In the genomic region with DNA sequence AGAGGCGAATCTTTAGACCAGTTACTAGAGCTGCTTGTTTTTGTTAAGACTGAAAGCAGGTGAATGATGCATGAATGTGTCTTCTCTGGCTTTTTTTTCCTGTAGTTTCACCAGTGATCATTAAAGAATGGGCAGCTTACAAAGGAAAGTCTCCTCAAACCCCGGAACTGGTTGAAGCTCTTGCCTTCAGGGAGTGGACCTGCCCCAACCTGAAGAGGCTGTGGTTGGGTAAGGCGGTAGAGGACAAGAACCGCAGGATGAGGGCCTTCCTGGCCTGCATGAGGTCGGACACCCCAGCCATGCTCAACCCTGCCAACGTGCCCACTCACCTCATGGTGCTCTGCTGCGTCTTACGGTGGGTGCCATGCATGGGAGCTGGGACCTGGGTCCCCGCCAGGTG, we compare ENCODE assay signal across 38 cellular contexts.
"Had no signal": no experiment of that assay in that cellular context is flagged by ENCODE, and none has a peak within 500 bp of the region (broad histone marks: within the 10 kb centered on the region; RNA-seq: fewer than 3 reads in every experiment).

No MANE protein-coding gene starts in this region.

- ATAC-seq: activated CD4-positive, alpha-beta T cell treated with anti-CD3 and anti-CD28 coated beads for 36 hours; activated CD4-positive, CD25-positive, alpha-beta regulatory T cell treated with anti-CD3 and anti-CD28 coated beads, Interleukin-2, amount 50 U/mL, for 24 hours; activated CD8-positive, alpha-beta memory T cell treated with anti-CD3 and anti-CD28 coated beads, Interleukin-2, amount 10 ng/mL, durations not matched to agents 7 days and 5 days; activated naive CD8-positive, alpha-beta T cell treated with anti-CD3 and anti-CD28 coated beads, Interleukin-2, amount 50 U/mL, for 24 hours; PC-3; WTC11 had no signal

- H3K9me3 ChIP-seq: Peyer's patch, SJSA1, SK-N-SH had no signal

- H3K4me1 ChIP-seq: SJSA1 had no signal

- H3K27ac Mint-ChIP-seq: activated CD4-positive, alpha-beta T cell treated with anti-CD3 and anti-CD28 coated beads for 36 hours; activated CD4-positive, alpha-beta T cell treated with anti-CD3 and anti-CD28 coated beads, Interleukin-2, amount 10 ng/mL, durations not matched to agents 7 days and 5 days; activated CD8-positive, alpha-beta memory T cell treated with anti-CD3 and anti-CD28 coated beads, Interleukin-2, amount 10 ng/mL, durations not matched to agents 7 days and 5 days; activated naive CD4-positive, alpha-beta T cell treated with anti-CD3 and anti-CD28 coated beads, Interleukin-2, amount 10 ng/mL, durations not matched to agents 7 days and 5 days; activated naive CD8-positive, alpha-beta T cell; activated T-helper 2 cell treated with anti-CD3 and anti-CD28 coated beads, Interferon-gamma antibody, Interleukin-2, Interleukin-4, amounts not matched to agents 10 μg/mL and 5 μg/mL and 100 μg/mL, durations not matched to agents 14 hours and 24 hours and 36 hours; T-helper 1 cell treated with Interleukin-12 subunit alpha and Interleukin-12 subunit beta and Interleukin-4 antibody, amounts not matched to agents 30 μg/mL and 1 μg/mL, for 36 hours had no signal

- H3K4me3 Mint-ChIP-seq: activated CD4-positive, alpha-beta T cell treated with anti-CD3 and anti-CD28 coated beads for 36 hours; activated CD4-positive, alpha-beta T cell treated with anti-CD3 and anti-CD28 coated beads, Interleukin-2, amount 10 ng/mL, durations not matched to agents 7 days and 5 days; activated CD8-positive, alpha-beta memory T cell treated with anti-CD3 and anti-CD28 coated beads, Interleukin-2, amount 10 ng/mL, durations not matched to agents 7 days and 5 days; activated naive CD4-positive, alpha-beta T cell treated with anti-CD3 and anti-CD28 coated beads, Interleukin-2, amount 10 ng/mL, durations not matched to agents 7 days and 5 days; activated naive CD8-positive, alpha-beta T cell; activated naive CD8-positive, alpha-beta T cell treated with anti-CD3 and anti-CD28 coated beads, Interleukin-2, amount 50 U/mL, for 24 hours; brain; T-helper 1 cell treated with Interleukin-12 subunit alpha and Interleukin-12 subunit beta and Interleukin-4 antibody, amounts not matched to agents 30 μg/mL and 1 μg/mL, for 36 hours; T-helper 2 cell treated with Interferon-gamma antibody and Interleukin-4, amounts not matched to agents 5 μg/mL and 100 μg/mL, for 36 hours; WTC11 had no signal

- H3K27ac ChIP-seq: Peyer's patch, SJSA1 had no signal

- H3K9me3 Mint-ChIP-seq: activated CD4-positive, alpha-beta T cell treated with anti-CD3 and anti-CD28 coated beads, Interleukin-2, amount 10 ng/mL, durations not matched to agents 7 days and 5 days; activated naive CD4-positive, alpha-beta T cell treated with anti-CD3 and anti-CD28 coated beads, Interleukin-2, amount 10 ng/mL, durations not matched to agents 7 days and 5 days; activated naive CD8-positive, alpha-beta T cell treated with anti-CD3 and anti-CD28 coated beads, Interleukin-2, amount 50 U/mL, for 24 hours; activated T-helper 2 cell treated with anti-CD3 and anti-CD28 coated beads, Interferon-gamma antibody, Interleukin-2, Interleukin-4, amounts not matched to agents 10 μg/mL and 5 μg/mL and 100 μg/mL, durations not matched to agents 14 hours and 24 hours and 36 hours; brain; T-helper 1 cell treated with Interleukin-12 subunit alpha and Interleukin-12 subunit beta and Interleukin-4 antibody, amounts not matched to agents 30 μg/mL and 1 μg/mL, for 36 hours; T-helper 2 cell treated with Interferon-gamma antibody and Interleukin-4, amounts not matched to agents 5 μg/mL and 100 μg/mL, for 36 hours; WTC11 had no signal

- FAIRE-seq: bronchial epithelial cell had no signal

- H3K27me3 ChIP-seq: Peyer's patch, SJSA1 had no signal

- DNase-seq: activated CD4-positive, alpha-beta T cell treated with anti-CD3 and anti-CD28 coated beads for 36 hours; activated CD4-positive, alpha-beta T cell treated with anti-CD3 and anti-CD28 coated beads, Interleukin-2, amount 10 ng/mL, durations not matched to agents 7 days and 5 days; activated CD4-positive, alpha-beta T cell treated with anti-CD3 and anti-CD28 coated beads, Interleukin-2, amount 50 U/mL, for 48 hours; activated CD8-positive, alpha-beta memory T cell treated with anti-CD3 and anti-CD28 coated beads for 24 hours; activated CD8-positive, alpha-beta memory T cell treated with anti-CD3 and anti-CD28 coated beads, Interleukin-2, amount 10 ng/mL, durations not matched to agents 7 days and 5 days; activated CD8-positive, alpha-beta memory T cell treated with anti-CD3 and anti-CD28 coated beads, Interleukin-2, amount 50 U/mL, for 48 hours; activated naive CD4-positive, alpha-beta T cell treated with anti-CD3 and anti-CD28 coated beads, Interleukin-2, amount 10 ng/mL, durations not matched to agents 7 days and 5 days; activated naive CD8-positive, alpha-beta T cell treated with anti-CD3 and anti-CD28 coated beads, Interleukin-2, amount 50 U/mL, for 24 hours; anterior cingulate cortex; caudate nucleus; cerebellar nuclear complex; Kasumi-1; KBM-7; MM.1S; MV-4-11; NCI-H1092; NCI-H1436 treated with DMSO at 0.1 percent for 48 hours; NCI-H1694 treated with DMSO at 0.1 percent for 48 hours; NCI-H2029; NCI-H2107; NCI-H2171; NCI-H510A; NCI-H748 treated with DMSO at 0.1 percent for 48 hours; NK-92 treated with Interleukin-12 subunit alpha and Interleukin-12 subunit beta, amount 100 ng/mL, for 24 hours; PC-3; Peyer's patch; RPMI8226; SHP77 treated with DMSO at 0.1 percent for 48 hours; SK-N-SH had no signal

- H3K27me3 Mint-ChIP-seq: activated CD4-positive, alpha-beta T cell treated with anti-CD3 and anti-CD28 coated beads for 36 hours; activated CD4-positive, alpha-beta T cell treated with anti-CD3 and anti-CD28 coated beads, Interleukin-2, amount 10 ng/mL, durations not matched to agents 7 days and 5 days; activated CD8-positive, alpha-beta memory T cell treated with anti-CD3 and anti-CD28 coated beads, Interleukin-2, amount 10 ng/mL, durations not matched to agents 7 days and 5 days; activated naive CD4-positive, alpha-beta T cell treated with anti-CD3 and anti-CD28 coated beads, Interleukin-2, amount 10 ng/mL, durations not matched to agents 7 days and 5 days; activated naive CD8-positive, alpha-beta T cell; activated naive CD8-positive, alpha-beta T cell treated with anti-CD3 and anti-CD28 coated beads, Interleukin-2, amount 50 U/mL, for 24 hours; brain had no signal

- H3K4me3 ChIP-seq: Peyer's patch, SJSA1 had no signal

- H3K4me1 Mint-ChIP-seq: activated CD4-positive, alpha-beta T cell treated with anti-CD3 and anti-CD28 coated beads for 36 hours; activated CD4-positive, alpha-beta T cell treated with anti-CD3 and anti-CD28 coated beads, Interleukin-2, amount 10 ng/mL, durations not matched to agents 7 days and 5 days; activated naive CD4-positive, alpha-beta T cell treated with anti-CD3 and anti-CD28 coated beads, Interleukin-2, amount 10 ng/mL, durations not matched to agents 7 days and 5 days; activated naive CD8-positive, alpha-beta T cell treated with anti-CD3 and anti-CD28 coated beads, Interleukin-2, amount 50 U/mL, for 24 hours had no signal

- H3K9ac ChIP-seq: SK-N-SH had no signal

- H3K4me2 ChIP-seq: SK-N-SH had no signal
